1 cellular context compared by ENCODE assay signal in the genomic region with DNA sequence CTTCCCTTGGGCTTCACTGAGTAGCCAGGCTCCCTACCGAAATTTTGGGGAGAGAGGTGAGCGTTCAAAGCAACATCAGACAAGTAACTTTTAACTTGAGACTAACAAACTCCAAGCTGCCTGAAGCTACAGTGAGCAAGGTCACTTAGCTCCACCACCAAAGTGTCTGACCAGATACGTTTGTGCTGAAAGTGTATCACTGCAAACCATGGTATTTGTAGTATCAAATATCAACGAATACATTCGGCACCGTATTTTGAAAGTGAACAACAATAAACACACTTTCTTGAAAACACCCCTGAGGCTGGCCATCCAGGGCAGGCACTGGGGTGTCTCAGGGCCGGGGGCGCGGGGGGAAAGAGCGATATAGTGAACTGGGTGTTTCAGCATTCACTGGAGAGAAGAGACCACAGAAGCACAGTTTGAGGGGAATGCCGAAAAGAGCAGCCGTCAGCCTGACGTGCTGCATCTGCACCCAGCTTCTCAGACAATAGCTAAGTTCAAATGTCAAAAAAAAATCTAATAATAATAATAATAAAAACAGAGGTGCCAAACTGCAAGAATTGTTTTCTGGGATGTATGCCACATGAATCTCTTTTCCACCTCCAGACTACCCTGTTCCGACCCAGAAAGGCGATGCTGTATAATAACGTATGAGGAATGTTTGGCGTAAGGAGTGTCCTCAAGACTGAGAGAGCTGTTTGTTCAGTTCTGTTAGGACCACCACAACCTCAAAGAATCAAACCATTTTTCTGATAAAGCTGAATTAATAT.
TF ChIP-seq lines count a peak whose summit lies in the region.

No MANE protein-coding gene starts in this region.

TF ChIP-seq in neural cell, 6 proteins besides CTCF, POLR2A, EP300 and RAD21 (continued from another document):
- TF ChIP-seq, protein P1, sequence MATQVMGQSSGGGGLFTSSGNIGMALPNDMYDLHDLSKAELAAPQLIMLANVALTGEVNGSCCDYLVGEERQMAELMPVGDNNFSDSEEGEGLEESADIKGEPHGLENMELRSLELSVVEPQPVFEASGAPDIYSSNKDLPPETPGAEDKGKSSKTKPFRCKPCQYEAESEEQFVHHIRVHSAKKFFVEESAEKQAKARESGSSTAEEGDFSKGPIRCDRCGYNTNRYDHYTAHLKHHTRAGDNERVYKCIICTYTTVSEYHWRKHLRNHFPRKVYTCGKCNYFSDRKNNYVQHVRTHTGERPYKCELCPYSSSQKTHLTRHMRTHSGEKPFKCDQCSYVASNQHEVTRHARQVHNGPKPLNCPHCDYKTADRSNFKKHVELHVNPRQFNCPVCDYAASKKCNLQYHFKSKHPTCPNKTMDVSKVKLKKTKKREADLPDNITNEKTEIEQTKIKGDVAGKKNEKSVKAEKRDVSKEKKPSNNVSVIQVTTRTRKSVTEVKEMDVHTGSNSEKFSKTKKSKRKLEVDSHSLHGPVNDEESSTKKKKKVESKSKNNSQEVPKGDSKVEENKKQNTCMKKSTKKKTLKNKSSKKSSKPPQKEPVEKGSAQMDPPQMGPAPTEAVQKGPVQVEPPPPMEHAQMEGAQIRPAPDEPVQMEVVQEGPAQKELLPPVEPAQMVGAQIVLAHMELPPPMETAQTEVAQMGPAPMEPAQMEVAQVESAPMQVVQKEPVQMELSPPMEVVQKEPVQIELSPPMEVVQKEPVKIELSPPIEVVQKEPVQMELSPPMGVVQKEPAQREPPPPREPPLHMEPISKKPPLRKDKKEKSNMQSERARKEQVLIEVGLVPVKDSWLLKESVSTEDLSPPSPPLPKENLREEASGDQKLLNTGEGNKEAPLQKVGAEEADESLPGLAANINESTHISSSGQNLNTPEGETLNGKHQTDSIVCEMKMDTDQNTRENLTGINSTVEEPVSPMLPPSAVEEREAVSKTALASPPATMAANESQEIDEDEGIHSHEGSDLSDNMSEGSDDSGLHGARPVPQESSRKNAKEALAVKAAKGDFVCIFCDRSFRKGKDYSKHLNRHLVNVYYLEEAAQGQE (IDR thresholded peaks at IDR 0.05; ENCODE audit: borderline replicate concordance) = no peak
- peak; percentile 23 for TF ChIP-seq POLR2AphosphoS5 (IDR thresholded peaks at IDR 0.05)
